In genomic region chr2:12397861-12398260, GRCh38 we compare ENCODE assay signal across 11 cellular contexts.
DNase-seq lines count a peak whose midpoint lies in the region; ATAC-seq and TF ChIP-seq lines count a peak whose summit lies in the region.
"Had no signal": no experiment of that assay in that cellular context is flagged by ENCODE, and none has a peak within 500 bp of the region (broad histone marks: within the 10 kb centered on the region; RNA-seq: fewer than 3 reads in every experiment).

No MANE protein-coding gene starts in this region.

- peaks cover 6% of the 10 kb centered on the region for H3K9me3 Mint-ChIP-seq in neural crest cell

- peaks cover 19% of the 10 kb centered on the region for H3K4me1 Mint-ChIP-seq in neural crest cell

- H3K36me3 Mint-ChIP-seq in neural crest cell (ENCODE audit: low read depth) = peaks cover 3% of the 10 kb centered on the region

- TF ChIP-seq CTCF in neural crest cell (conservative IDR thresholded peaks at IDR 0.05) = no peak
- no peak for TF ChIP-seq CTCF in GM10266 (IDR thresholded peaks at IDR 0.05; ENCODE audit: control insufficient read depth, insufficient read depth, low read depth, missing control alignments)

- H3K4me3 Mint-ChIP-seq in neural crest cell = no peak overlapping the region
- H3K4me3 Mint-ChIP-seq: activated CD4-positive, alpha-beta T cell treated with anti-CD3 and anti-CD28 coated beads, Interleukin-2, amount 10 ng/mL, durations not matched to agents 24 days and 14 days; activated naive CD4-positive, alpha-beta T cell treated with anti-CD3 and anti-CD28 coated beads for 36 hours had no signal

- peak; percentile 82 for ATAC-seq in GM18861 (IDR thresholded peaks at IDR 0.05; ENCODE audit: unreplicated experiment)
- ATAC-seq in HG03460 (IDR thresholded peaks at IDR 0.05; ENCODE audit: unreplicated experiment) = peak; percentile 73
- ATAC-seq in HG03095 (IDR thresholded peaks at IDR 0.05; ENCODE audit: unreplicated experiment) = no peak
- ATAC-seq: stimulated activated naive CD8-positive, alpha-beta T cell treated with anti-CD3 and anti-CD28 coated beads, Interleukin-15, Interleukin-2, amounts not matched to agents 100 U/mL and 50 U/mL, for 24 hours had no signal

- H3K27ac Mint-ChIP-seq in neural crest cell (ENCODE audit: unreplicated experiment) = peak overlapping the region; percentile 92
- H3K27ac Mint-ChIP-seq: activated CD4-positive, alpha-beta T cell treated with anti-CD3 and anti-CD28 coated beads, Interleukin-2, amount 10 ng/mL, durations not matched to agents 24 days and 14 days; activated naive CD4-positive, alpha-beta T cell treated with anti-CD3 and anti-CD28 coated beads for 36 hours had no signal

- peak; percentile 82 for DNase-seq in SK-N-DZ (ENCODE audit: low spot score)
- peak; percentile 7 for DNase-seq in neural crest cell (ENCODE audit: low read depth, low spot score)
- DNase-seq in GM10266 (ENCODE audit: extremely low spot score) = no peak
- DNase-seq in AG08396 (ENCODE audit: low spot score) = no peak
- DNase-seq: activated CD4-positive, alpha-beta T cell treated with anti-CD3 and anti-CD28 coated beads, Interleukin-2, amount 10 ng/mL, durations not matched to agents 24 days and 14 days; activated naive CD4-positive, alpha-beta T cell treated with anti-CD3 and anti-CD28 coated beads for 36 hours; DMS79 treated with DMSO at 0.1 percent for 48 hours; stimulated activated naive CD8-positive, alpha-beta T cell treated with anti-CD3 and anti-CD28 coated beads, Interleukin-15, Interleukin-2, amounts not matched to agents 100 U/mL and 50 U/mL, for 24 hours had no signal

- no peaks in the 10 kb centered on the region for H3K27me3 Mint-ChIP-seq in neural crest cell (ENCODE audit: low read depth)

Comparison
In these comparisons a context has a peak if more than half of its experiments do, and no peak if none do; other contexts are left out.
1. DNase-seq: peak in SK-N-DZ (single experiment) and neural crest cell (single experiment); none in GM10266 (single experiment) and AG08396 (single experiment).